13 cellular contexts compared by ENCODE assay signal in genomic region chr18:3654442-3655253, GRCh38.
DNase-seq lines count a peak whose midpoint lies in the region; ATAC-seq, FAIRE-seq and TF ChIP-seq lines count a peak whose summit lies in the region.
"Had no signal": no experiment of that assay in that cellular context is flagged by ENCODE, and none has a peak within 500 bp of the region (broad histone marks: within the 10 kb centered on the region; RNA-seq: fewer than 3 reads in every experiment).

No MANE protein-coding gene starts in this region.

- H3K27me3 Mint-ChIP-seq in activated CD4-positive, alpha-beta T cell treated with anti-CD3 and anti-CD28 coated beads, Interleukin-2, amount 10 ng/mL, durations not matched to agents 24 days and 14 days: no peaks in the 10 kb centered on the region
- no peaks in the 10 kb centered on the region for H3K27me3 Mint-ChIP-seq in chondrocyte (ENCODE audit: low read depth)
- no peaks in the 10 kb centered on the region for H3K27me3 Mint-ChIP-seq in osteocyte (ENCODE audit: unreplicated experiment)

- peak overlapping the region; percentile 99 for H3K27ac ChIP-seq in PC-9
- H3K27ac ChIP-seq: right atrium auricular region had no signal

- peaks cover 56% of the 10 kb centered on the region for H3F3A ChIP-seq in PC-9 (ENCODE audit: insufficient read depth, low read depth)

- no peaks in the 10 kb centered on the region for H3K27me3 ChIP-seq in PC-9 (ENCODE audit: insufficient read depth, low read depth)
- H3K27me3 ChIP-seq: right atrium auricular region had no signal

- ATAC-seq in HG02852 (IDR thresholded peaks at IDR 0.05; ENCODE audit: unreplicated experiment): no peak
- ATAC-seq: left lobe of liver, natural killer cell had no signal

- no peak for TF ChIP-seq CTCF in PC-9 (conservative IDR thresholded peaks at IDR 0.05)
- TF ChIP-seq CTCF in chondrocyte (IDR thresholded peaks at IDR 0.05): no peak
- no peak for TF ChIP-seq CTCF in osteocyte (IDR thresholded peaks at IDR 0.05)

- H3K4me1 Mint-ChIP-seq in activated CD4-positive, alpha-beta T cell treated with anti-CD3 and anti-CD28 coated beads, Interleukin-2, amount 10 ng/mL, durations not matched to agents 24 days and 14 days: peaks cover 30% of the 10 kb centered on the region
- H3K4me1 Mint-ChIP-seq in chondrocyte (ENCODE audit: low read depth) (peaks cover 33% of the 10 kb centered on the region), osteocyte (ENCODE audit: unreplicated experiment) (peaks cover 39% of the 10 kb centered on the region)
- H3K4me1 Mint-ChIP-seq: natural killer cell had no signal

- peak overlapping the region; percentile 83 for H3K27ac Mint-ChIP-seq in activated CD4-positive, alpha-beta T cell treated with anti-CD3 and anti-CD28 coated beads, Interleukin-2, amount 10 ng/mL, durations not matched to agents 24 days and 14 days
- H3K27ac Mint-ChIP-seq in chondrocyte (ENCODE audit: unreplicated experiment): peak overlapping the region; percentile 41
- peak overlapping the region; percentile 62 for H3K27ac Mint-ChIP-seq in osteocyte (ENCODE audit: unreplicated experiment)
- H3K27ac Mint-ChIP-seq: natural killer cell had no signal

- no peak overlapping the region for H2AFZ ChIP-seq in PC-9

- no peak overlapping the region for H3K4me3 Mint-ChIP-seq in activated CD4-positive, alpha-beta T cell treated with anti-CD3 and anti-CD28 coated beads, Interleukin-2, amount 10 ng/mL, durations not matched to agents 24 days and 14 days
- H3K4me3 Mint-ChIP-seq in chondrocyte (ENCODE audit: unreplicated experiment): no peak overlapping the region
- no peak overlapping the region for H3K4me3 Mint-ChIP-seq in osteocyte (ENCODE audit: unreplicated experiment)
- H3K4me3 Mint-ChIP-seq: natural killer cell had no signal

- no peak for DNase-seq in activated CD4-positive, alpha-beta T cell treated with anti-CD3 and anti-CD28 coated beads, Interleukin-2, amount 10 ng/mL, durations not matched to agents 24 days and 14 days
- no peak for DNase-seq in activated CD4-positive, alpha-beta T cell treated with anti-CD3 and anti-CD28 coated beads, Interleukin-2, amount 50 U/mL, for 4 hours
- DNase-seq in PC-9 (no peak), chondrocyte (ENCODE audit: low spot score) (no peak), osteocyte (ENCODE audit: extremely low spot score, unreplicated experiment) (no peak), AG08396 (ENCODE audit: low spot score) (no peak), GM12891 (ENCODE audit: insufficient read length, low spot score) (no peak)
- DNase-seq: natural killer cell; NCI-H2171 treated with DMSO at 0.1 percent for 48 hours; stimulated activated CD4-positive, alpha-beta T cell treated with anti-CD3 and anti-CD28 coated beads, Interleukin-4, amount 100 ng/mL, for 4 hours had no signal

- peaks cover 60% of the 10 kb centered on the region for H3K4me1 ChIP-seq in PC-9 (replicated peaks; ENCODE audit: insufficient read depth)

- no peaks in the 10 kb centered on the region for H3K9me3 ChIP-seq in PC-9 (ENCODE audit: insufficient read depth, low read depth)
- H3K9me3 ChIP-seq: right atrium auricular region had no signal

- POLR2A ChIA-PET in PC-9 (lab: Charles Lee; ENCODE audit: unreplicated experiment): interaction anchor here (0.6 to 2.6 kb wide), 2 partner anchors 30 to 202 kb away, joined by 3 to 36 read pairs; no protein-coding TSS in a partner anchor

- intact Hi-C loops in activated CD4-positive, alpha-beta T cell treated with anti-CD3 and anti-CD28 coated beads, Interleukin-2, amount 10 ng/mL, durations not matched to agents 24 days and 14 days (cut with micrococcal nuclease): no loop called here
- intact Hi-C loops in PC-9 (cut with micrococcal nuclease; ENCODE audit: unreplicated experiment): loop anchor here (5.0 kb wide), 2 partner anchors 372 to 392 kb away; partner anchors contain the start of gene MYL12B

- peak overlapping the region; percentile 63 for H3K4me3 ChIP-seq in PC-9
- H3K4me3 ChIP-seq: right atrium auricular region had no signal

- H4K20me1 ChIP-seq in PC-9 (ENCODE audit: insufficient read depth): no peaks in the 10 kb centered on the region

- no peaks in the 10 kb centered on the region for H3K36me3 ChIP-seq in PC-9 (ENCODE audit: low read depth)
- H3K36me3 ChIP-seq: right atrium auricular region had no signal

- H3K4me2 ChIP-seq in PC-9: peak overlapping the region; percentile 69

- H3K79me2 ChIP-seq in PC-9 (ENCODE audit: low read depth): peaks cover 28% of the 10 kb centered on the region

- CTCF ChIA-PET in PC-9 (lab: Charles Lee): interaction anchor here (2.9 kb wide), 1 partner anchor 11 kb away, joined by 31 read pairs; no protein-coding TSS in a partner anchor

- no peak for TF ChIP-seq POLR2A in GM12891 (IDR thresholded peaks at IDR 0.05; ENCODE audit: low read depth, low read length)

- no peak for FAIRE-seq in GM12891 (lab: Jason Lieb, UNC)

- no TSS peak for BruUV-seq in PC-9 (replicated peaks; lab: Mats Ljungman, UMichigan)

- H3K36me3 Mint-ChIP-seq in activated CD4-positive, alpha-beta T cell treated with anti-CD3 and anti-CD28 coated beads, Interleukin-2, amount 10 ng/mL, durations not matched to agents 24 days and 14 days (ENCODE audit: low read depth): peaks cover 3% of the 10 kb centered on the region
- H3K36me3 Mint-ChIP-seq in chondrocyte (ENCODE audit: low read depth) (no peaks in the 10 kb centered on the region), osteocyte (ENCODE audit: unreplicated experiment) (no peaks in the 10 kb centered on the region)
- H3K36me3 Mint-ChIP-seq: natural killer cell had no signal

- H3K9me2 ChIP-seq in PC-9 (ENCODE audit: insufficient read depth): no peaks in the 10 kb centered on the region

- H3K9me3 Mint-ChIP-seq in activated CD4-positive, alpha-beta T cell treated with anti-CD3 and anti-CD28 coated beads, Interleukin-2, amount 10 ng/mL, durations not matched to agents 24 days and 14 days: peaks cover 3% of the 10 kb centered on the region
- H3K9me3 Mint-ChIP-seq in chondrocyte (ENCODE audit: low read depth) (no peaks in the 10 kb centered on the region), osteocyte (ENCODE audit: unreplicated experiment) (no peaks in the 10 kb centered on the region)
- H3K9me3 Mint-ChIP-seq: natural killer cell had no signal

TF ChIP-seq in GM12891, 5 proteins besides CTCF, POLR2A, EP300 and RAD21:
- TF ChIP-seq SPI1 (IDR thresholded peaks at IDR 0.05; ENCODE audit: low read depth, low read length) (no peak), PAX5 (IDR thresholded peaks at IDR 0.05; ENCODE audit: insufficient read depth, low read length, severe bottlenecking) (no peak), POLR2AphosphoS5 (IDR thresholded peaks at IDR 0.05; ENCODE audit: low read depth, low read length) (no peak), TAF1 (IDR thresholded peaks at IDR 0.05; ENCODE audit: low read depth, low read length) (no peak), POU2F2 (IDR thresholded peaks at IDR 0.05; ENCODE audit: low read depth, low read length) (no peak)
TF ChIP-seq in GM12891: peak in this region for 0.
